In genomic region chr20:31819083-31819784, GRCh38 we compare ENCODE assay signal across 1 cellular context.
TF ChIP-seq lines count a peak whose summit lies in the region.

Gene MYLK2, plus strand, starts transcription at chr20:31819356. Its CDS starts 225 bp downstream, at chr20:31819581.

TF ChIP-seq in GM23338, 12 proteins besides CTCF, POLR2A, EP300 and RAD21 (continued from another document):
- no peak for TF ChIP-seq ZNF462 (CRISPR knock-in tag; IDR thresholded peaks at IDR 0.05)
- no peak for TF ChIP-seq NANOG (IDR thresholded peaks at IDR 0.05; ENCODE audit: borderline replicate concordance)
- TF ChIP-seq STAT1 (IDR thresholded peaks at IDR 0.05; ENCODE audit: unreplicated experiment), result no peak
- TF ChIP-seq CREB1 (CRISPR knock-in tag; IDR thresholded peaks at IDR 0.05; ENCODE audit: low read depth), result no peak
- no peak for TF ChIP-seq ETS1 (IDR thresholded peaks at IDR 0.05)
- TF ChIP-seq EZH2 (IDR thresholded peaks at IDR 0.05; ENCODE audit: low read depth, unreplicated experiment), result no peak
- TF ChIP-seq ZNF331 (CRISPR knock-in tag; IDR thresholded peaks at IDR 0.05; ENCODE audit: low read depth), result no peak
- TF ChIP-seq POLR2AphosphoS5 (IDR thresholded peaks at IDR 0.05; ENCODE audit: low read depth), result no peak
